ENCODE assay signal across 1 cellular context in genomic region chr10:63217120-63217605, GRCh38.
A peak's percentile ranks its signal among the peaks of the same experiment; 100 is the strongest.
TF ChIP-seq lines count a peak whose summit lies in the region.

No MANE protein-coding gene starts in this region.

TF ChIP-seq in GM12878, 131 proteins besides CTCF, POLR2A, EP300 and RAD21 (continued from another document):
- peak; percentile 52 for TF ChIP-seq E2F8 (IDR thresholded peaks at IDR 0.05; ENCODE audit: low read depth, partially characterized antibody)
- no peak for TF ChIP-seq JUND (IDR thresholded peaks at IDR 0.05; ENCODE audit: low read depth, low read length)
- no peak for TF ChIP-seq HDGF (IDR thresholded peaks at IDR 0.05)
- 0 out of 4 replicates have a peak, but pooled peaks of 1 of the 2 experiments have one; percentile 28 for TF ChIP-seq SRF (IDR thresholded peaks at IDR 0.05; ENCODE audit: low read depth in 2 of 2, low read length in 2 of 2)
- TF ChIP-seq NR2C2 (IDR thresholded peaks at IDR 0.05; ENCODE audit: borderline replicate concordance, control insufficient read depth, insufficient read length, low read depth) = no peak
- TF ChIP-seq ESRRA (IDR thresholded peaks at IDR 0.05; ENCODE audit: low read length) = no peak
- no peak for TF ChIP-seq SMAD1 (IDR thresholded peaks at IDR 0.05; ENCODE audit: low read depth, partially characterized antibody)
- TF ChIP-seq ZNF274 (IDR thresholded peaks at IDR 0.05; ENCODE audit: insufficient read depth, insufficient read length) = no peak
- no peak for TF ChIP-seq BACH1 (IDR thresholded peaks at IDR 0.05; ENCODE audit: borderline replicate concordance)
- TF ChIP-seq SIX5 (IDR thresholded peaks at IDR 0.05; ENCODE audit: low read depth, low read length, severe bottlenecking) = no peak
- TF ChIP-seq TAF1 (IDR thresholded peaks at IDR 0.05; ENCODE audit: borderline replicate concordance, low read depth, low read length) = no peak
- peak; percentile 56; the same call in 1 of the 2 replicates for TF ChIP-seq NR2F1 (conservative IDR thresholded peaks at IDR 0.05)
- 0 out of 2 replicates have a peak, but pooled peaks have one; percentile 16 for TF ChIP-seq CREB1 (IDR thresholded peaks at IDR 0.05; ENCODE audit: low read depth)
- peak; percentile 85; the same call in 1 of the 2 replicates for TF ChIP-seq SMC3 (IDR thresholded peaks at IDR 0.05; ENCODE audit: borderline replicate concordance, low read length)
- no peak for TF ChIP-seq ZBTB40 (IDR thresholded peaks at IDR 0.05; ENCODE audit: borderline replicate concordance)
- TF ChIP-seq RELB (IDR thresholded peaks at IDR 0.05; ENCODE audit: low read depth) = peak; percentile 26; the same call in 1 of the 2 replicates
- no peak for TF ChIP-seq CEBPZ (IDR thresholded peaks at IDR 0.05; ENCODE audit: low read depth, low read length)
- TF ChIP-seq RAD51 (IDR thresholded peaks at IDR 0.05) = no peak
- peak; percentile 45 for TF ChIP-seq SKIL (IDR thresholded peaks at IDR 0.05; ENCODE audit: low read depth, poor library complexity, severe bottlenecking)
- TF ChIP-seq FOXM1 (IDR thresholded peaks at IDR 0.05; ENCODE audit: low read depth, low read length) = 0 out of 2 replicates have a peak, but pooled peaks have one; percentile 40
TF ChIP-seq in GM12878: peak in this region for 11.
